8 cellular contexts compared by ENCODE assay signal in the genomic region with DNA sequence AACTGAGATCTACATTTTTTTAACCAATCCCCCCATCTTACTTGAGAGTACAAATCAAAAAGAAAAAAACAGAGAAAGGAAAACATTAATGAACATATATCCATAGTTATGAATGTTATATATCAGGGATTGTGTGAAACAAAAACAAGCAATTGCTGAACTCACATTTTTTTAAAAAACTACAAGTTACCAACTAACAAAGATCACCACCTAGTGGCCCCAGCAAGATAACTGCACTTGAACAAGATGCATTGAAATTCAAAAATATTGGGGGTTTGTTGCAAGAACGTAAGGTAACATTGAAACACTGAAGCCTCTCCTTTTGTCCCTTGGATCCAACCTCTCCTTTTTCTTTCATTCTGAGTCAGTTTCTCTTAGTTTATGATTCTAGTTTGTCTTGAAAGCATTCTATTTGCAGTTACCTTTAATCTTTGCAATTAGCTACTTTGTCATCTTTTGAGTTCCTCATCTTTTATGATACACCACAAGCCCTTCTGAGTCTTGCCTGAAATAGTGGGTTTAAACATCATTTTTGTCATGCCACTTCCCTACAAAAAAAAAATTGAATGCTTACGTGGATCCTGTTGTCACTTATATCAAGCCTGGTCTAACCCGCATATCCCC.
DNase-seq lines count a peak whose midpoint lies in the region; ATAC-seq and TF ChIP-seq lines count a peak whose summit lies in the region.

No MANE protein-coding gene starts in this region.

- H3K27ac Mint-ChIP-seq in T-helper 17 cell = no peak overlapping the region

- no peaks in the 10 kb centered on the region for H3K4me1 ChIP-seq in PC-3 (ENCODE audit: insufficient read depth, low read length)
- H3K4me1 ChIP-seq in esophagus muscularis mucosa = peaks cover 0 to 8% (median 3%) of the 10 kb centered on the region in 4 donors
- no peaks in the 10 kb centered on the region for H3K4me1 ChIP-seq in effector memory CD4-positive, alpha-beta T cell (ENCODE audit: control insufficient read depth, insufficient read depth, low read length, poor library complexity, severe bottlenecking)

- no peaks in the 10 kb centered on the region for H3K9me2 ChIP-seq in PC-3 (replicated peaks; ENCODE audit: low read length)

- intact Hi-C loops in PC-3 (cut with micrococcal nuclease) (loop anchor here (1.0 to 2.0 kb wide), 3 partner anchors 96 to 269 kb away; no protein-coding TSS in a partner anchor), esophagus muscularis mucosa (cut with DNase I) (no loop called here)

- H3K9ac ChIP-seq in PC-3 (ENCODE audit: low read length) = no peak overlapping the region

- TF ChIP-seq CTCF in PC-3 (conservative IDR thresholded peaks at IDR 0.05; ENCODE audit: low read depth, low read length) = peak; percentile 88
- TF ChIP-seq CTCF in esophagus muscularis mucosa (IDR thresholded peaks at IDR 0.05) = peak; percentile 41 to 66 (median 50)

- H3K4me3 ChIP-seq in PC-3 (ENCODE audit: low read length) (no peak overlapping the region), esophagus muscularis mucosa (no peak overlapping the region)
- H3K4me3 ChIP-seq in effector memory CD4-positive, alpha-beta T cell (ENCODE audit: insufficient read depth, low read depth, low read length, poor library complexity, severe bottlenecking) = no peak overlapping the region

- ATAC-seq in HG02981 (IDR thresholded peaks at IDR 0.05; ENCODE audit: unreplicated experiment) (peak; percentile 57), PC-3 (peak; percentile 20; the same call in 1 of the 2 replicates), T-helper 17 cell (no peak)

- no peak overlapping the region for H3K4me3 Mint-ChIP-seq in T-helper 17 cell

- CTCF ChIA-PET in PC-3 (lab: Charles Lee) = interaction anchor here (0.5 kb wide), 1 partner anchor 305 kb away, joined by 3 read pairs; no protein-coding TSS in a partner anchor

- no peak overlapping the region for H3K27ac ChIP-seq in PC-3 (ENCODE audit: low read length)
- no peak overlapping the region for H3K27ac ChIP-seq in esophagus muscularis mucosa (replicated peaks in 1 of 4)
- H3K27ac ChIP-seq in effector memory CD4-positive, alpha-beta T cell (ENCODE audit: insufficient read depth, low read length, poor library complexity, severe bottlenecking) = no peak overlapping the region

- H3K36me3 Mint-ChIP-seq in T-helper 17 cell (ENCODE audit: low read depth) = no peaks in the 10 kb centered on the region

- no peak for TF ChIP-seq EP300 in esophagus muscularis mucosa (IDR thresholded peaks at IDR 0.05)

- H3K79me2 ChIP-seq in PC-3 (ENCODE audit: low read length) = no peaks in the 10 kb centered on the region

- BruUV-seq in PC-3 (replicated peaks; lab: Mats Ljungman, UMichigan) = no TSS peak

- no peaks in the 10 kb centered on the region for H3F3A ChIP-seq in PC-3 (ENCODE audit: low read length, unreplicated experiment)

- POLR2A ChIA-PET in PC-3 (lab: Charles Lee; ENCODE audit: unreplicated experiment) = no interaction called here

- H2AFZ ChIP-seq in PC-3 (ENCODE audit: low read length) = no peak overlapping the region

- 47% methylated on average over 3 of the region's 3 CpGs for WGBS in esophagus muscularis mucosa

- H3K9me3 ChIP-seq in PC-3 (ENCODE audit: low read length) (no peaks in the 10 kb centered on the region), esophagus muscularis mucosa (peaks cover 0 to 1% (median 0%) of the 10 kb centered on the region in 4 donors), T-helper 17 cell (ENCODE audit: control insufficient read depth, low read length, poor library complexity, severe bottlenecking) (no peaks in the 10 kb centered on the region)
- no peaks in the 10 kb centered on the region for H3K9me3 ChIP-seq in effector memory CD4-positive, alpha-beta T cell (ENCODE audit: control insufficient read depth, low read length)

- peaks cover 18% of the 10 kb centered on the region; the same call in 1 of the 2 replicates for H3K27me3 ChIP-seq in PC-3 (ENCODE audit: low read length)
- H3K27me3 ChIP-seq in esophagus muscularis mucosa = no peaks in the 10 kb centered on the region
- H3K27me3 ChIP-seq in effector memory CD4-positive, alpha-beta T cell (replicated peaks; ENCODE audit: control insufficient read depth, insufficient read depth, low read length, poor library complexity, severe bottlenecking) = peaks cover 3% of the 10 kb centered on the region

- no peak overlapping the region for H3K4me2 ChIP-seq in PC-3 (ENCODE audit: low read length)

- no peaks in the 10 kb centered on the region for H4K20me1 ChIP-seq in PC-3 (ENCODE audit: low read length)

- TF ChIP-seq POLR2A in esophagus muscularis mucosa (IDR thresholded peaks at IDR 0.05; ENCODE audit: low read depth) = no peak

- H3K36me3 ChIP-seq in PC-3 (ENCODE audit: low read depth, low read length) (no peaks in the 10 kb centered on the region), esophagus muscularis mucosa (no peaks in the 10 kb centered on the region)
- no peaks in the 10 kb centered on the region for H3K36me3 ChIP-seq in effector memory CD4-positive, alpha-beta T cell (ENCODE audit: control insufficient read depth, insufficient read depth, low read length)

- H3K27me3 Mint-ChIP-seq in T-helper 17 cell = peaks cover 41% of the 10 kb centered on the region

- H3K4me1 Mint-ChIP-seq in T-helper 17 cell = peaks cover 3% of the 10 kb centered on the region

- DNase-seq in NCI-H2107 treated with DMSO at 0.1 percent for 48 hours (lab: John Stamatoyannopoulos, UW; ENCODE audit: unreplicated experiment) (peak; percentile 16), NCI-H2107 (lab: John Stamatoyannopoulos, UW) (no peak), PC-3 (peak; percentile 55), esophagus muscularis mucosa (ENCODE audit: extremely low spot score) (no peak), putamen (ENCODE audit: low spot score) (peak; percentile 8), T-helper 17 cell (no peak)
- DNase-seq in effector memory CD4-positive, alpha-beta T cell = no peak

Comparison
In these comparisons a context has a peak if more than half of its experiments do, and no peak if none do; other contexts are left out.
1. DNase-seq: peak in NCI-H2107 treated with DMSO at 0.1 percent for 48 hours (single experiment), PC-3 (single experiment) and putamen (single experiment); none in NCI-H2107 (single experiment), esophagus muscularis mucosa (single experiment), T-helper 17 cell (0 of 3) and effector memory CD4-positive, alpha-beta T cell (0 of 3).